Comparison of ENCODE assay signal across 8 cellular contexts in genomic region chr11:123195182-123196059, GRCh38. TPM values are rescaled to one million over a fixed set of nuclear protein-coding genes. Genes with fewer than 3 reads are reported as not detected.
DNase-seq lines count a peak whose midpoint lies in the region; ATAC-seq and TF ChIP-seq lines count a peak whose summit lies in the region.

Gene CLMP, minus strand, starts transcription at chr11:123195248. Its CDS starts 308 bp downstream, at chr11:123194940.

- peak; percentile 33 for ATAC-seq in activated CD8-positive, alpha-beta memory T cell treated with anti-CD3 and anti-CD28 coated beads, Interleukin-2, amount 10 ng/mL, durations not matched to agents 7 days and 5 days
- no peak for ATAC-seq in HG02884 (IDR thresholded peaks at IDR 0.05; ENCODE audit: unreplicated experiment)

- H3K79me2 ChIP-seq in Karpas-422 (ENCODE audit: low read length): no peaks in the 10 kb centered on the region

- CTCF ChIA-PET in activated CD8-positive, alpha-beta memory T cell treated with anti-CD3 and anti-CD28 coated beads, Interleukin-2, amount 10 ng/mL, durations not matched to agents 7 days and 5 days (lab: Charles Lee): no interaction called here

- H2BK15ac ChIP-seq in neuronal stem cell (ENCODE audit: low read length): peak within 1 kb of the TSS; percentile 92

- H3K27me3 ChIP-seq in neuronal stem cell (ENCODE audit: control insufficient read depth in 3 of 3, insufficient read depth in 3 of 3, low read depth in 1 of 3, low read length in 3 of 3) (peaks cover 0 to 23% (median 3%) of the 10 kb centered on the region in 3 experiments), Karpas-422 (ENCODE audit: low read length) (no peaks in the 10 kb centered on the region)

- H3K9me3 Mint-ChIP-seq in activated CD8-positive, alpha-beta memory T cell treated with anti-CD3 and anti-CD28 coated beads, Interleukin-2, amount 10 ng/mL, durations not matched to agents 7 days and 5 days (ENCODE audit: low read depth): no peaks in the 10 kb centered on the region

- no peak within 1 kb of the TSS for H2BK5ac ChIP-seq in neuronal stem cell (ENCODE audit: low read length)

- H2AK5ac ChIP-seq in neuronal stem cell (ENCODE audit: low read depth, low read length): peak within 1 kb of the TSS; percentile 57

- TF ChIP-seq CTCF in foreskin fibroblast (IDR thresholded peaks at IDR 0.05; ENCODE audit: low read depth, low read length): no peak

- H3K4me1 ChIP-seq in neuronal stem cell (ENCODE audit: control insufficient read depth in 2 of 2, insufficient read depth in 1 of 2, low read depth in 1 of 2, low read length in 2 of 2) (peaks cover 0 to 18% of the 10 kb centered on the region in 2 donors), Karpas-422 (ENCODE audit: low read length) (no peaks in the 10 kb centered on the region)

- H3K27ac ChIP-seq in neuronal stem cell (replicated peaks; ENCODE audit: low read length) (no peak within 1 kb of the TSS), Karpas-422 (ENCODE audit: low read length) (no peak within 1 kb of the TSS)

- H2AFZ ChIP-seq in neuronal stem cell (ENCODE audit: low read length): peak within 1 kb of the TSS; percentile 83
- no peak within 1 kb of the TSS for H2AFZ ChIP-seq in Karpas-422 (ENCODE audit: low read length)

- no peaks in the 10 kb centered on the region for H4K20me1 ChIP-seq in Karpas-422 (ENCODE audit: insufficient read depth, low read depth, low read length)

- H3K14ac ChIP-seq in neuronal stem cell (ENCODE audit: low read length): peak within 1 kb of the TSS; percentile 78

- H3K4me3 ChIP-seq in foreskin fibroblast (ENCODE audit: low read depth in 1 of 2, low read length in 2 of 2) (peak within 1 kb of the TSS; percentile 88 to 95), neuronal stem cell (ENCODE audit: low read length in 2 of 2) (peak within 1 kb of the TSS; percentile 35 to 76), Karpas-422 (ENCODE audit: low read length) (no peak within 1 kb of the TSS)

- H3K36me3 ChIP-seq in neuronal stem cell (replicated peaks in 1 of 2; ENCODE audit: control insufficient read depth in 2 of 2, insufficient read depth in 2 of 2, low read length in 2 of 2): no peaks in the 10 kb centered on the region
- H3K36me3 ChIP-seq in Karpas-422 (ENCODE audit: insufficient read depth, low read length): no peaks in the 10 kb centered on the region

- peak within 1 kb of the TSS; percentile 64 for H3K9ac ChIP-seq in neuronal stem cell (ENCODE audit: low read depth, low read length, poor library complexity)
- H3K9ac ChIP-seq in Karpas-422 (ENCODE audit: low read length): no peak within 1 kb of the TSS

- H3K4me2 ChIP-seq in neuronal stem cell (ENCODE audit: insufficient read depth, low read length, poor library complexity, severe bottlenecking) (peak within 1 kb of the TSS; percentile 72), Karpas-422 (ENCODE audit: low read depth, low read length, poor library complexity, severe bottlenecking) (no peak within 1 kb of the TSS)

- peak within 1 kb of the TSS; percentile 52 for H3K23ac ChIP-seq in neuronal stem cell (ENCODE audit: low read depth, low read length, poor library complexity)

- peak; percentile 20 for DNase-seq in activated CD4-positive, alpha-beta T cell treated with anti-CD3 and anti-CD28 coated beads for 48 hours
- DNase-seq in activated CD4-positive, alpha-beta T cell treated with anti-CD3 and anti-CD28 coated beads, Interleukin-2, amount 50 U/mL, for 1 hour: no peak
- DNase-seq in activated CD8-positive, alpha-beta memory T cell treated with anti-CD3 and anti-CD28 coated beads, Interleukin-2, amount 10 ng/mL, durations not matched to agents 7 days and 5 days: no peak
- peak; percentile 85 to 93 for DNase-seq in foreskin fibroblast
- DNase-seq in neuronal stem cell (ENCODE audit: low spot score): no peak
- DNase-seq in NK-92 (lab: John Stamatoyannopoulos, UW; ENCODE audit: unreplicated experiment): no peak
- DNase-seq in Karpas-422: no peak

- H4K8ac ChIP-seq in neuronal stem cell (ENCODE audit: low read depth, low read length): no peak within 1 kb of the TSS

- H3K9me3 ChIP-seq in neuronal stem cell (replicated peaks in 1 of 2; ENCODE audit: control insufficient read depth in 2 of 2, insufficient read depth in 1 of 2, low read depth in 1 of 2, low read length in 2 of 2) (peaks cover 0 to 2% of the 10 kb centered on the region in 2 donors), Karpas-422 (ENCODE audit: low read length) (no peaks in the 10 kb centered on the region)

- H3K4me3 Mint-ChIP-seq in activated CD8-positive, alpha-beta memory T cell treated with anti-CD3 and anti-CD28 coated beads, Interleukin-2, amount 10 ng/mL, durations not matched to agents 7 days and 5 days: peak within 1 kb of the TSS; percentile 55

- no peak within 1 kb of the TSS for H3K4ac ChIP-seq in neuronal stem cell (ENCODE audit: low read length)

- no peak within 1 kb of the TSS for H3K27ac Mint-ChIP-seq in activated CD8-positive, alpha-beta memory T cell treated with anti-CD3 and anti-CD28 coated beads, Interleukin-2, amount 10 ng/mL, durations not matched to agents 7 days and 5 days

- no CpG with 5 or more reads among the region's 55 CpGs for WGBS in neuronal stem cell (ENCODE audit: extremely low coverage in 2 of 2, insufficient read length in 2 of 2, insufficient replicate concordance in 1 of 2), 2 donors

- H3K9me2 ChIP-seq in Karpas-422 (replicated peaks; ENCODE audit: insufficient read depth, low read length): no peaks in the 10 kb centered on the region

- peak within 1 kb of the TSS; percentile 68 for H2BK12ac ChIP-seq in neuronal stem cell (ENCODE audit: low read length)

- H2BK120ac ChIP-seq in neuronal stem cell (ENCODE audit: low read depth, low read length): peak within 1 kb of the TSS; percentile 92

- H3K4me1 Mint-ChIP-seq in activated CD8-positive, alpha-beta memory T cell treated with anti-CD3 and anti-CD28 coated beads, Interleukin-2, amount 10 ng/mL, durations not matched to agents 7 days and 5 days: peaks cover 24% of the 10 kb centered on the region

- peaks cover 89% of the 10 kb centered on the region for H3K27me3 Mint-ChIP-seq in activated CD8-positive, alpha-beta memory T cell treated with anti-CD3 and anti-CD28 coated beads, Interleukin-2, amount 10 ng/mL, durations not matched to agents 7 days and 5 days

- H3K36me3 Mint-ChIP-seq in activated CD8-positive, alpha-beta memory T cell treated with anti-CD3 and anti-CD28 coated beads, Interleukin-2, amount 10 ng/mL, durations not matched to agents 7 days and 5 days: no peaks in the 10 kb centered on the region

- peak within 1 kb of the TSS; percentile 10 for H4K91ac ChIP-seq in neuronal stem cell (ENCODE audit: low read depth, low read length, poor library complexity)

- H3K79me1 ChIP-seq in neuronal stem cell (ENCODE audit: low read depth, low read length): no peaks in the 10 kb centered on the region

- H3K18ac ChIP-seq in neuronal stem cell (ENCODE audit: low read length): peak within 1 kb of the TSS; percentile 92

RNA-seq across cellular contexts. Expression of gene CLMP, which starts in this region (rescaled TPM):
- under 1 TPM in 1 of 2 experiments, not detected in 1; 0.58 TPM for total RNA-seq in activated CD8-positive, alpha-beta memory T cell treated with anti-CD3 and anti-CD28 coated beads, Interleukin-2, amount 10 ng/mL, durations not matched to agents 7 days and 5 days
- 3.4 TPM for polyA plus RNA-seq in neuronal stem cell (2013, experiment 1 of 2)
- 3.4 TPM for polyA plus RNA-seq in neuronal stem cell (2013, experiment 2 of 2)
- not detected in 2 replicates for total RNA-seq in Karpas-422 (2014; rRNA removed; shearing (Covaris generic); ENCODE audit: low replicate concordance)

Comparison
In these comparisons a context has a peak if more than half of its experiments do, and no peak if none do; other contexts are left out.
1. DNase-seq: peak in activated CD4-positive, alpha-beta T cell treated with anti-CD3 and anti-CD28 coated beads for 48 hours (single experiment) and foreskin fibroblast (2 of 2); none in activated CD4-positive, alpha-beta T cell treated with anti-CD3 and anti-CD28 coated beads, Interleukin-2, amount 50 U/mL, for 1 hour (single experiment), activated CD8-positive, alpha-beta memory T cell treated with anti-CD3 and anti-CD28 coated beads, Interleukin-2, amount 10 ng/mL, durations not matched to agents 7 days and 5 days (single experiment), neuronal stem cell (single experiment), NK-92 (single experiment) and Karpas-422 (single experiment).
2. Peak in ATAC-seq in activated CD8-positive, alpha-beta memory T cell treated with anti-CD3 and anti-CD28 coated beads, Interleukin-2, amount 10 ng/mL, durations not matched to agents 7 days and 5 days; RNA of the gene not detected or under 1 TPM.